ENCODE assay signal across 1 cellular context in genomic region chr14:96204151-96205058, GRCh38.
TF ChIP-seq lines count a peak whose summit lies in the region.

Gene BDKRB2, plus strand, starts transcription at chr14:96204839. Its CDS starts 32,269 bp downstream, at chr14:96237108.

TF ChIP-seq in HEK293, 187 proteins besides CTCF, POLR2A, EP300 and RAD21 (continued from another document and continues in another):
- peak; percentile 98 for TF ChIP-seq ZNF398 (tag by site-specific recombination; IDR thresholded peaks at IDR 0.05)
- TF ChIP-seq ZNF433 (tag by site-specific recombination; IDR thresholded peaks at IDR 0.05; ENCODE audit: low read depth): no peak
- 0 out of 2 replicates have a peak, but pooled peaks have one; percentile 59 for TF ChIP-seq ZNF660 (tag by site-specific recombination; IDR thresholded peaks at IDR 0.05)
- peak; percentile 20 for TF ChIP-seq ZBTB26 (tag by site-specific recombination; optimal IDR thresholded peaks at IDR 0.05)
- TF ChIP-seq ZBTB48 (tag by site-specific recombination; IDR thresholded peaks at IDR 0.05): peak; percentile 39; the same call in 1 of the 2 replicates
- TF ChIP-seq PRDM6 (tag by site-specific recombination; IDR thresholded peaks at IDR 0.05): no peak
- TF ChIP-seq ZFP69B (tag by site-specific recombination; IDR thresholded peaks at IDR 0.05): peak; percentile 95
- TF ChIP-seq ZNF518A (tag by site-specific recombination; conservative IDR thresholded peaks at IDR 0.05; ENCODE audit: low read depth): no peak
- no peak for TF ChIP-seq ZBTB10 (tag by site-specific recombination; IDR thresholded peaks at IDR 0.05)
- TF ChIP-seq ZNF280C (tag by site-specific recombination; IDR thresholded peaks at IDR 0.05): no peak
- peak; percentile 53; the same call in 1 of the 2 replicates for TF ChIP-seq TCF7L2 (IDR thresholded peaks at IDR 0.05; ENCODE audit: borderline replicate concordance, low read depth, low read length)
- peak; percentile 78 for TF ChIP-seq WT1 (tag by site-specific recombination; IDR thresholded peaks at IDR 0.05)
- peak; percentile 90 for TF ChIP-seq PATZ1 (tag by site-specific recombination; IDR thresholded peaks at IDR 0.05)
- peak; percentile 28; the same call in 1 of the 2 replicates for TF ChIP-seq SP2 (tag by site-specific recombination; IDR thresholded peaks at IDR 0.05)
- peak; percentile 99 for TF ChIP-seq ZNF423 (tag by site-specific recombination; IDR thresholded peaks at IDR 0.05)
- peak; percentile 71; the same call in 1 of the 2 replicates for TF ChIP-seq ZNF324 (tag by site-specific recombination; IDR thresholded peaks at IDR 0.05)
- 0 out of 2 replicates have a peak, but pooled peaks have one; percentile 49 for TF ChIP-seq KLF9 (tag by site-specific recombination; IDR thresholded peaks at IDR 0.05; ENCODE audit: low read depth)
- peak; percentile 93 for TF ChIP-seq ZBTB21 (tag by site-specific recombination; IDR thresholded peaks at IDR 0.05)
- peak; percentile 97 for TF ChIP-seq ZNF629 (tag by site-specific recombination; IDR thresholded peaks at IDR 0.05)
- TF ChIP-seq ATF2 (tag by site-specific recombination; IDR thresholded peaks at IDR 0.05; ENCODE audit: low read depth): peak; percentile 97
- TF ChIP-seq GLIS1 (tag by site-specific recombination; IDR thresholded peaks at IDR 0.05): peak; percentile 99
- TF ChIP-seq ZBTB17 (tag by site-specific recombination; IDR thresholded peaks at IDR 0.05): peak; percentile 96
- no peak for TF ChIP-seq ZNF48 (tag by site-specific recombination; IDR thresholded peaks at IDR 0.05)
- TF ChIP-seq ZBTB20 (tag by site-specific recombination; IDR thresholded peaks at IDR 0.05): peak; percentile 37; the same call in 1 of the 2 replicates
- TF ChIP-seq KLF8 (tag by site-specific recombination; IDR thresholded peaks at IDR 0.05): peak; percentile 72; the same call in 1 of the 2 replicates
- TF ChIP-seq KLF1 (tag by site-specific recombination; IDR thresholded peaks at IDR 0.05): peak; percentile 59
- TF ChIP-seq PRDM4 (tag by site-specific recombination; IDR thresholded peaks at IDR 0.05): 0 out of 2 replicates have a peak, but pooled peaks have one; percentile 28
- 0 out of 2 replicates have a peak, but pooled peaks have one; percentile 74 for TF ChIP-seq ZNF561 (tag by site-specific recombination; IDR thresholded peaks at IDR 0.05; ENCODE audit: borderline replicate concordance)
- peak; percentile 98 for TF ChIP-seq GLIS2 (tag by site-specific recombination; IDR thresholded peaks at IDR 0.05)
- no peak for TF ChIP-seq ZNF747 (tag by site-specific recombination; IDR thresholded peaks at IDR 0.05)
- peak; percentile 69 for TF ChIP-seq SP7 (tag by site-specific recombination; IDR thresholded peaks at IDR 0.05)
- TF ChIP-seq ZXDB (tag by site-specific recombination; IDR thresholded peaks at IDR 0.05): peak; percentile 77
- TF ChIP-seq ZNF843 (tag by site-specific recombination; IDR thresholded peaks at IDR 0.05): peak; percentile 61; the same call in 1 of the 2 replicates
